Comparison of ENCODE assay signal across 27 cellular contexts in the genomic region with DNA sequence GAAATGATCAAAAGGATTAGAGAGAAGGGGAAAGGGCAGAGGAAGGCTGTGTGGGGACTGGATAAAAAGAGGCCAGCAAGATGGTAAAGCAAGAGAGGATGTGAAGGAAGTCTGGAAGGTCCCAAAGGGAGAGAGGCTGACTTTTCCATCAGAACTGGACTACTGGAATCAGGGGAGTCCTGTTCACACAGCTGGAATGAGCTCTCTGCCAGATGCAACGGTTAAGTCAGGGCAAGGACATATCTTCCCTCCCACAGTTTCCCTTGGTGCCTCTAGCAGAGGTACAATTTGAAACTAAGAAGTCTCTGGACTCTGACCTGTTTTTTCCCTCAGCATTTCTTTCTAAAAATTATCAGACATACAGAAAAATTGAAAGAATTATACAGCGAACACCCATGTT.
DNase-seq lines count a peak whose midpoint lies in the region; ATAC-seq and TF ChIP-seq lines count a peak whose summit lies in the region.
"Had no signal": no experiment of that assay in that cellular context is flagged by ENCODE, and none has a peak within 500 bp of the region (broad histone marks: within the 10 kb centered on the region; RNA-seq: fewer than 3 reads in every experiment).

No MANE protein-coding gene starts in this region.

- no peak for TF ChIP-seq POLR2A in IMR-90 (IDR thresholded peaks at IDR 0.05; ENCODE audit: low read depth, low read length)

- H3K4me1 ChIP-seq in IMR-90 (ENCODE audit: control insufficient read depth, insufficient read depth, low read length) = peaks cover 3% of the 10 kb centered on the region; the same call in 1 of the 2 replicates
- H3K4me1 ChIP-seq in right cardiac atrium (ENCODE audit: control insufficient read depth, insufficient read depth, low read length) = peaks cover 2% of the 10 kb centered on the region
- H3K4me1 ChIP-seq in tibial artery = peaks cover 0 to 23% (median 8%) of the 10 kb centered on the region in 4 donors
- H3K4me1 ChIP-seq: BLaER1 treated with 17β-estradiol and CSF1 and Interleukin-3, amounts not matched to agents 10 nM and 100 nM; Caco-2; foreskin keratinocyte; lower lobe of right lung had no signal

- CTCF ChIA-PET in IMR-90 (lab: Yijun Ruan, JAX) = no interaction called here
- CTCF ChIA-PET in activated naive CD4-positive, alpha-beta T cell treated with anti-CD3 and anti-CD28 coated beads for 36 hours (lab: Charles Lee) = no interaction called here

- no peaks in the 10 kb centered on the region for H3K9me3 Mint-ChIP-seq in chondrocyte (ENCODE audit: low read depth)
- no peaks in the 10 kb centered on the region for H3K9me3 Mint-ChIP-seq in activated naive CD4-positive, alpha-beta T cell treated with anti-CD3 and anti-CD28 coated beads for 36 hours

- H2BK15ac ChIP-seq in IMR-90 (ENCODE audit: low read depth, low read length) = no peak overlapping the region

- H3K9me3 ChIP-seq in IMR-90 (ENCODE audit: control insufficient read depth, insufficient read depth, low read length) (no peaks in the 10 kb centered on the region), right cardiac atrium (ENCODE audit: control insufficient read depth, low read length) (no peaks in the 10 kb centered on the region), tibial artery (no peaks in the 10 kb centered on the region)
- H3K9me3 ChIP-seq: BLaER1 treated with 17β-estradiol and CSF1 and Interleukin-3, amounts not matched to agents 10 nM and 100 nM; Caco-2; lower lobe of right lung; mucosa of descending colon had no signal

- H3K9ac ChIP-seq in IMR-90 (ENCODE audit: low read depth, low read length) = no peak overlapping the region
- H3K9ac ChIP-seq: BLaER1 treated with 17β-estradiol and CSF1 and Interleukin-3, amounts not matched to agents 10 nM and 100 nM had no signal

- peak overlapping the region; percentile 35; the same call in 1 of the 2 replicates for H3K23ac ChIP-seq in IMR-90 (ENCODE audit: low read depth, low read length)

- peak overlapping the region; percentile 70 for H3K27ac Mint-ChIP-seq in chondrocyte (ENCODE audit: unreplicated experiment)
- H3K27ac Mint-ChIP-seq in activated naive CD4-positive, alpha-beta T cell treated with anti-CD3 and anti-CD28 coated beads for 36 hours = no peak overlapping the region
- H3K27ac Mint-ChIP-seq: activated CD8-positive, alpha-beta T cell treated with anti-CD3 and anti-CD28 coated beads, Interleukin-2, amount 10 ng/mL, durations not matched to agents 7 days and 5 days; progenitor cell of endocrine pancreas had no signal

- no peak overlapping the region for H3K4me3 ChIP-seq in IMR-90 (ENCODE audit: insufficient read depth, low read depth, low read length)
- H3K4me3 ChIP-seq in right cardiac atrium (ENCODE audit: low read length) = no peak overlapping the region
- no peak overlapping the region for H3K4me3 ChIP-seq in tibial artery
- H3K4me3 ChIP-seq: BLaER1 treated with 17β-estradiol and CSF1 and Interleukin-3, amounts not matched to agents 10 nM and 100 nM; lower lobe of right lung; mucosa of descending colon had no signal

- no peak overlapping the region for H2BK120ac ChIP-seq in IMR-90 (ENCODE audit: low read depth, low read length)

- H3K4me3 Mint-ChIP-seq in chondrocyte (ENCODE audit: unreplicated experiment) = no peak overlapping the region
- H3K4me3 Mint-ChIP-seq in activated naive CD4-positive, alpha-beta T cell treated with anti-CD3 and anti-CD28 coated beads for 36 hours = no peak overlapping the region
- H3K4me3 Mint-ChIP-seq: activated CD8-positive, alpha-beta T cell treated with anti-CD3 and anti-CD28 coated beads, Interleukin-2, amount 10 ng/mL, durations not matched to agents 7 days and 5 days had no signal

- H3K27ac ChIP-seq in IMR-90 (ENCODE audit: insufficient read depth, low read length) = no peak overlapping the region
- no peak overlapping the region for H3K27ac ChIP-seq in right cardiac atrium (ENCODE audit: low read length)
- no peak overlapping the region for H3K27ac ChIP-seq in tibial artery
- H3K27ac ChIP-seq: BLaER1 treated with 17β-estradiol and CSF1 and Interleukin-3, amounts not matched to agents 10 nM and 100 nM; foreskin keratinocyte; lower lobe of right lung had no signal

- BruUV-seq in IMR-90 (replicated peaks; lab: Mats Ljungman, UMichigan) = no TSS peak

- H3K27me3 ChIP-seq in IMR-90 (ENCODE audit: control insufficient read depth, insufficient read depth, low read length) (no peaks in the 10 kb centered on the region), right cardiac atrium (ENCODE audit: control insufficient read depth, insufficient read depth) (no peaks in the 10 kb centered on the region), tibial artery (no peaks in the 10 kb centered on the region)
- H3K27me3 ChIP-seq: BLaER1 treated with 17β-estradiol and CSF1 and Interleukin-3, amounts not matched to agents 10 nM and 100 nM; foreskin keratinocyte had no signal

- peaks cover 23% of the 10 kb centered on the region for H3K9me1 ChIP-seq in IMR-90 (ENCODE audit: insufficient read depth, low read length)

- TF ChIP-seq CTCF in IMR-90 (conservative IDR thresholded peaks at IDR 0.05; ENCODE audit: low read depth, low read length) (no peak), chondrocyte (IDR thresholded peaks at IDR 0.05) (no peak), tibial artery (IDR thresholded peaks at IDR 0.05) (no peak)

- H3K27me3 Mint-ChIP-seq in chondrocyte (ENCODE audit: low read depth) = no peaks in the 10 kb centered on the region
- no peaks in the 10 kb centered on the region for H3K27me3 Mint-ChIP-seq in activated naive CD4-positive, alpha-beta T cell treated with anti-CD3 and anti-CD28 coated beads for 36 hours (ENCODE audit: low read depth)
- H3K27me3 Mint-ChIP-seq: progenitor cell of endocrine pancreas had no signal

- in situ Hi-C loops in IMR-90 (cut with MboI; ENCODE audit: low sequenced_read_pairs) = no loop called here

- ATAC-seq in IMR-90 (ENCODE audit: low read depth) (peak; percentile 56; the same call in 1 of the 2 replicates), right cardiac atrium (peak; percentile 59 to 69), sciatic nerve (peak; percentile 97)
- ATAC-seq: activated CD8-positive, alpha-beta T cell treated with anti-CD3 and anti-CD28 coated beads, Interleukin-2, amount 10 ng/mL, durations not matched to agents 7 days and 5 days; foreskin keratinocyte; lower lobe of right lung; mucosa of descending colon had no signal

- WGBS in IMR-90 (ENCODE audit: extremely low coverage in 2 of 2, insufficient read length in 1 of 2), 2 experiments = 83% methylated on average over 1 of the region's 2 CpGs; no CpG with 5 or more reads in 1 of the 2 experiments
- 42% methylated on average over 2 of the region's 2 CpGs for WGBS in right cardiac atrium

- dilution Hi-C loops in IMR-90 (cut with HindIII; ENCODE audit: low sequenced_read_pairs, unreplicated experiment) = no loop called here

- H4K8ac ChIP-seq in IMR-90 (ENCODE audit: low read depth in 2 of 2, low read length in 2 of 2) = no peak overlapping the region

- intact Hi-C loops in IMR-90 (cut with micrococcal nuclease) = no loop called here
- intact Hi-C loops in right cardiac atrium (cut with DNase I) = no loop called here
- intact Hi-C loops in sciatic nerve (cut with DNase I) = no loop called here
- intact Hi-C loops in activated naive CD4-positive, alpha-beta T cell treated with anti-CD3 and anti-CD28 coated beads for 36 hours (cut with micrococcal nuclease) = no loop called here
- intact Hi-C loops in tibial artery (cut with DNase I; ENCODE audit: low total_unique reads) = no loop called here

- H2AK9ac ChIP-seq in IMR-90 (replicated peaks; ENCODE audit: low read depth, low read length, poor library complexity) = no peak overlapping the region

- DNase-seq in IMR-90 (peak; percentile 18), chondrocyte (ENCODE audit: low spot score) (no peak), right cardiac atrium (no peak), sciatic nerve (ENCODE audit: low spot score) (no peak), NCI-H1436 (lab: John Stamatoyannopoulos, UW) (no peak), tibial artery (no peak), HuH-7 (ENCODE audit: low spot score) (no peak)
- DNase-seq in activated naive CD4-positive, alpha-beta T cell treated with anti-CD3 and anti-CD28 coated beads for 36 hours = no peak
- DNase-seq: activated CD4-positive, CD25-positive, alpha-beta regulatory T cell treated with anti-CD3 and anti-CD28 coated beads, Interleukin-2, amount 50 U/mL, for 72 hours; activated CD8-positive, alpha-beta T cell treated with anti-CD3 and anti-CD28 coated beads, Interleukin-2, amount 10 ng/mL, durations not matched to agents 7 days and 5 days; activated naive CD4-positive, alpha-beta T cell; activated T-cell treated with anti-CD3 and anti-CD28 coated beads for 4 hours; amygdala; Caco-2; central memory CD4-positive, alpha-beta T cell; foreskin keratinocyte; hypothalamus; Kasumi-1; lower lobe of right lung; mucosa of descending colon; MV-4-11; NCI-H1694 treated with DMSO at 0.1 percent for 48 hours; NCI-H526 treated with DMSO at 0.1 percent for 48 hours; small intestine; T-helper 1 cell had no signal

- no peak overlapping the region for H2AK5ac ChIP-seq in IMR-90 (ENCODE audit: low read depth, low read length)

- H4K91ac ChIP-seq in IMR-90 (ENCODE audit: insufficient read depth, low read depth, low read length) = no peak overlapping the region

- no peak overlapping the region for H2BK5ac ChIP-seq in IMR-90 (ENCODE audit: low read depth, low read length, poor library complexity, severe bottlenecking)

- H2BK20ac ChIP-seq in IMR-90 (ENCODE audit: low read depth, low read length) = no peak overlapping the region

- H3K14ac ChIP-seq in IMR-90 (replicated peaks; ENCODE audit: low read depth, low read length) = 0 out of 2 replicates have a peak overlapping the region, but pooled peaks have one; percentile 34

- no peak overlapping the region for H3K18ac ChIP-seq in IMR-90 (ENCODE audit: low read depth, low read length)

- peaks cover 30% of the 10 kb centered on the region for H3K4me1 Mint-ChIP-seq in chondrocyte (ENCODE audit: low read depth)
- no peaks in the 10 kb centered on the region for H3K4me1 Mint-ChIP-seq in activated naive CD4-positive, alpha-beta T cell treated with anti-CD3 and anti-CD28 coated beads for 36 hours (ENCODE audit: low read depth)

- H2AFZ ChIP-seq in IMR-90 (replicated peaks; ENCODE audit: low read length, poor library complexity) = no peak overlapping the region

- H3K56ac ChIP-seq in IMR-90 (ENCODE audit: extremely low read depth, insufficient read depth, low read length) = no peak overlapping the region

- H3K36me3 ChIP-seq in IMR-90 (ENCODE audit: control insufficient read depth, insufficient read depth, low read length) = peaks cover 8% of the 10 kb centered on the region
- peaks cover 0 to 8% (median 0%) of the 10 kb centered on the region in 3 donors for H3K36me3 ChIP-seq in tibial artery

- no peak for TF ChIP-seq RAD21 in IMR-90 (IDR thresholded peaks at IDR 0.05; ENCODE audit: low read length)

- 0 out of 2 replicates have a peak overlapping the region, but pooled peaks have one; percentile 9 for H3K4ac ChIP-seq in IMR-90 (ENCODE audit: low read depth, low read length)

- peaks cover 5% of the 10 kb centered on the region for H3K36me3 Mint-ChIP-seq in chondrocyte (ENCODE audit: low read depth)
- peaks cover 6% of the 10 kb centered on the region for H3K36me3 Mint-ChIP-seq in activated naive CD4-positive, alpha-beta T cell treated with anti-CD3 and anti-CD28 coated beads for 36 hours (ENCODE audit: low read depth)

- peaks cover 10 to 46% of the 10 kb centered on the region in 2 experiments for H3K79me1 ChIP-seq in IMR-90 (ENCODE audit: low read depth in 1 of 2, low read length in 2 of 2)

- H3K4me2 ChIP-seq in IMR-90 (ENCODE audit: low read depth, low read length) = no peak overlapping the region
- H3K4me2 ChIP-seq: BLaER1 treated with 17β-estradiol and CSF1 and Interleukin-3, amounts not matched to agents 10 nM and 100 nM had no signal

- H4K20me1 ChIP-seq in IMR-90 (ENCODE audit: insufficient read depth, low read length) = no peaks in the 10 kb centered on the region; the same call in 1 of the 2 replicates

- POLR2A ChIA-PET in IMR-90 (lab: Charles Lee; ENCODE audit: unreplicated experiment) = no interaction called here

- no peak overlapping the region for H4K5ac ChIP-seq in IMR-90 (ENCODE audit: low read depth, low read length)
